Comparison of ENCODE assay signal across 18 cellular contexts in the genomic region with DNA sequence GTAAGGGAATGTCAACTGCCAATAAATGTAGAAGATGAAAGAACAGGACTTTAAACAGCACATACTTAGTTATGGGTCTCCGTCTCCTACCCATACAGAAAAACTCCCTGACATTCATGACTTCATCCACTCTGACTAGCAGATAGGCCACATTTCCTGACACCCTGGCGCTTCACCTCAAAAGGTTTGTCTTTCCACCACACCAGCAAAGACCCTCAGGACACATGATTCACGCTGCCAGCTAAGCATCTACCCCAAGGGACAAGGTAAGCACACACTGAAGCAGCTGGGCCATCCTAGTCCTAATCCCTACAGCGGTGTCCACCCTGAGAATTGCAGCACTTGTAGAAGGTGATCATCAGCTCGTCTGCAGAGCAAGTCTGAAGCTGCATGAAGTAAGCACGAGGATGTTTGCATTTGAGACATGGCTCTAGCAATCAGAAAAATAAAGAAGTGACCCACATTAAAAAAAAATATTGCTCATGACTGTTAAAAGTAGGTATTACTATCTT. TPM values are rescaled to one million over a fixed set of nuclear protein-coding genes. Genes with fewer than 3 reads are reported as not detected.
"Had no signal": no experiment of that assay in that cellular context is flagged by ENCODE, and none has a peak within 500 bp of the region (broad histone marks: within the 10 kb centered on the region; RNA-seq: fewer than 3 reads in every experiment).

No MANE protein-coding gene starts in this region.

RNA-seq across cellular contexts. Expression of gene TUBB8B, which starts 44.5 kb away (rescaled TPM):
- total RNA-seq: activated CD4-positive, alpha-beta memory T cell treated with anti-CD3 and anti-CD28 coated beads, Interleukin-2, amount 10 ng/mL, durations not matched to agents 7 days and 5 days; activated CD4-positive, alpha-beta T cell treated with anti-CD3 and anti-CD28 coated beads for 36 hours; activated CD4-positive, alpha-beta T cell treated with anti-CD3 and anti-CD28 coated beads, Interleukin-2, amount 10 ng/mL, durations not matched to agents 7 days and 5 days; activated CD8-positive, alpha-beta memory T cell treated with anti-CD3 and anti-CD28 coated beads for 36 hours; activated naive CD4-positive, alpha-beta T cell treated with anti-CD3 and anti-CD28 coated beads for 36 hours; activated naive CD4-positive, alpha-beta T cell treated with anti-CD3 and anti-CD28 coated beads, Interleukin-2, amount 50 U/mL, for 72 hours; activated naive CD8-positive, alpha-beta T cell treated with anti-CD3 and anti-CD28 coated beads for 36 hours; activated T-cell treated with anti-CD3 and anti-CD28 coated beads, Interleukin-2, amount 50 U/mL, for 4 hours; activated T-cell treated with anti-CD3 and anti-CD28 coated beads, Interleukin-2, amount 50 U/mL, for 72 hours; activated T-helper 1 cell treated with anti-CD3 and anti-CD28 coated beads, Interleukin-12 subunit alpha, Interleukin-12 subunit beta, Interleukin-2, Interleukin-4 antibody, amounts not matched to agents 30 ng/mL and 10 ng/mL and 1 ng/mL, durations not matched to agents 14 hours and 24 hours and 36 hours; aorta; astrocyte; body of pancreas; cardiac septum; chondrocyte; T-helper 1 cell treated with Interleukin-12 subunit alpha and Interleukin-12 subunit beta and Interleukin-4 antibody, amounts not matched to agents 30 ng/mL and 1 ng/mL, for 36 hours; T-helper 17 cell; T-helper 2 cell treated with Interferon-gamma antibody and Interleukin-4, amounts not matched to agents 100 ng/mL and 5 ng/mL, for 36 hours had no signal
